In the genomic region with DNA sequence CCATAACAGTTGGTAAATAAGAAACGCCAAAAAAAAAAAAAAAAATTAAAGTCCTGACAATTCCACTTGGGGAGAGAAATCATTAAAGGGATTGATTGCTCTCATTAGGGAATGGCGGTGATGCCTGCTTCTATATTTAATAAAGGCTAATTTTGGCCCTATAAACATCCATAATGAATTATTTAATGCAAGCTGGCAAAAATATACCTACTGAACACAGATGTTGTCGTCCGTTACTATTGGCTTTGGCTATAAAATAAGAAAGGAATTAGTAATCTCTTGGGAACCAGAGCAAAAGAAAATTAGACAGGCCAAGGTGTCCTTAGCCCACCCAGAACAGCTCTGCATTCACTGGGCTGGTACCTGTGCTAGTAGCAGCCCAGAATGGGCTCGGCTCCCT, we compare ENCODE assay signal across 2 cellular contexts.
A peak's percentile ranks its signal among the peaks of the same experiment; 100 is the strongest.
TF ChIP-seq lines count a peak whose summit lies in the region.

No MANE protein-coding gene starts in this region.

TF ChIP-seq in IMR-90, 13 proteins besides CTCF, POLR2A, EP300 and RAD21:
- TF ChIP-seq CEBPB (IDR thresholded peaks at IDR 0.05; ENCODE audit: low read depth, low read length) (no peak), MAFK (IDR thresholded peaks at IDR 0.05; ENCODE audit: low read depth, low read length) (peak; percentile 56)

TF ChIP-seq in K562, 482 proteins besides CTCF, POLR2A, EP300 and RAD21 (continued from another document):
- TF ChIP-seq POLR3A (IDR thresholded peaks at IDR 0.05; ENCODE audit: borderline replicate concordance, extremely low read depth, insufficient read depth, insufficient read length) (no peak), TRIM28 (IDR thresholded peaks at IDR 0.05) (no peak), L3MBTL2 (IDR thresholded peaks at IDR 0.05) (no peak), ZNF431 (CRISPR knock-in tag; IDR thresholded peaks at IDR 0.05) (no peak), HNRNPL (IDR thresholded peaks at IDR 0.05; ENCODE audit: low read depth, low read length) (no peak), KLF6 (CRISPR knock-in tag; IDR thresholded peaks at IDR 0.05; ENCODE audit: borderline replicate concordance) (no peak), MAFG (tag; conservative IDR thresholded peaks at IDR 0.05) (0 out of 2 replicates have a peak, but pooled peaks have one; percentile 22), C11orf30 (IDR thresholded peaks at IDR 0.05; ENCODE audit: low read depth) (peak; percentile 30; the same call in 1 of the 2 replicates), SMAD3 (CRISPR knock-in tag; conservative IDR thresholded peaks at IDR 0.05) (no peak), ZFPM2 (CRISPR knock-in tag; IDR thresholded peaks at IDR 0.05) (no peak), ZNF274 (IDR thresholded peaks at IDR 0.05; ENCODE audit: borderline replicate concordance, low read depth, low read length) (no peak), PYGO2 (tag; IDR thresholded peaks at IDR 0.05) (no peak), SREBF2 (CRISPR knock-in tag; IDR thresholded peaks at IDR 0.05) (no peak), COPS2 (conservative IDR thresholded peaks at IDR 0.05) (no peak)
